In genomic region chrY:20998483-20998882, GRCh38 we compare ENCODE assay signal across 20 cellular contexts.
"Had no signal": no experiment of that assay in that cellular context is flagged by ENCODE, and none has a peak within 500 bp of the region (broad histone marks: within the 10 kb centered on the region; RNA-seq: fewer than 3 reads in every experiment).

No MANE protein-coding gene starts in this region.

- DNase-seq: IMR-90, Karpas-422, KG1, MG63, NCI-H1092 treated with DMSO at 0.1 percent for 48 hours, NCI-H1436, NCI-H187, NCI-H2029, NCI-H2081 treated with DMSO at 0.1 percent for 48 hours, NCI-H2171, NCI-H226, NCI-H446, NCI-H510A, NCI-H524 treated with DMSO at 0.1 percent for 48 hours, NCI-H69, NCI-H774, PC-3, SHP77, SK-N-SH had no signal

- ATAC-seq: Panc1, PC-3 had no signal
